8 cellular contexts compared by ENCODE assay signal in genomic region chr17:41864837-41865595, GRCh38. TPM values are rescaled to one million over a fixed set of nuclear protein-coding genes. Genes with fewer than 3 reads are reported as not detected.
DNase-seq lines count a peak whose midpoint lies in the region; ATAC-seq and TF ChIP-seq lines count a peak whose summit lies in the region.

Gene KLHL11, minus strand, starts transcription at chr17:41865423. Its CDS starts 53 bp downstream, at chr17:41865370.

- H3K79me2 ChIP-seq in DND-41 (ENCODE audit: insufficient read depth, low read length) = peaks cover 50% of the 10 kb centered on the region

- no peak within 1 kb of the TSS for H3K4me3 Mint-ChIP-seq in natural killer cell treated with Interleukin-12 subunit alpha and Interleukin-12 subunit beta and Interleukin-15 and Interleukin-18, amount 100 ng/mL, for 72 hours

- peaks cover 35% of the 10 kb centered on the region for H3K4me1 ChIP-seq in DND-41 (ENCODE audit: insufficient read depth, low read length)

- H3K9me3 Mint-ChIP-seq in natural killer cell treated with Interleukin-12 subunit alpha and Interleukin-12 subunit beta and Interleukin-15 and Interleukin-18, amount 100 ng/mL, for 72 hours = no peaks in the 10 kb centered on the region

- H3K27ac ChIP-seq in DND-41 (ENCODE audit: low read length) = peak within 1 kb of the TSS; percentile 87

- peak; percentile 90 for DNase-seq in DND-41
- DNase-seq in Kasumi-1 (lab: John Stamatoyannopoulos, UW) = peak; percentile 83 to 91
- DNase-seq in RPMI8226 = peak; percentile 93
- peak; percentile 78 to 84 for DNase-seq in activated T-helper 1 cell treated with anti-CD3 and anti-CD28 coated beads, Interleukin-2, amount 50 U/mL, for 16 hours (ENCODE audit: low read depth in 1 of 2, low spot score in 1 of 2)
- peak; percentile 89 for DNase-seq in fibroblast of pulmonary artery (ENCODE audit: low read depth)
- DNase-seq in natural killer cell treated with Interleukin-12 subunit alpha and Interleukin-12 subunit beta and Interleukin-15 and Interleukin-18, amount 100 ng/mL, for 72 hours (ENCODE audit: low spot score) = peak; percentile 89
- DNase-seq in stimulated activated naive CD8-positive, alpha-beta T cell treated with anti-CD3 and anti-CD28 coated beads, Interleukin-15, Interleukin-2, amounts not matched to agents 100 U/mL and 50 U/mL, for 24 hours = peak; percentile 90

- peak within 1 kb of the TSS in 1 of 2 donors; percentile 26 for H3K27ac Mint-ChIP-seq in natural killer cell treated with Interleukin-12 subunit alpha and Interleukin-12 subunit beta and Interleukin-15 and Interleukin-18, amount 100 ng/mL, for 72 hours

- H2AFZ ChIP-seq in DND-41 (ENCODE audit: low read depth, low read length) = peak within 1 kb of the TSS; percentile 100

- peak; percentile 94 for ATAC-seq in DND-41 (ENCODE audit: insufficient read depth, low read depth)
- ATAC-seq in GM21825 (IDR thresholded peaks at IDR 0.05; ENCODE audit: unreplicated experiment) = peak; percentile 85
- peak; percentile 98 for ATAC-seq in natural killer cell treated with Interleukin-12 subunit alpha and Interleukin-12 subunit beta and Interleukin-15 and Interleukin-18, amount 100 ng/mL, for 72 hours
- peak; percentile 90 for ATAC-seq in stimulated activated naive CD8-positive, alpha-beta T cell treated with anti-CD3 and anti-CD28 coated beads, Interleukin-15, Interleukin-2, amounts not matched to agents 100 U/mL and 50 U/mL, for 24 hours

- H3K4me2 ChIP-seq in DND-41 (ENCODE audit: insufficient read depth, low read length) = peak within 1 kb of the TSS; percentile 93

- TF ChIP-seq CTCF in DND-41 (IDR thresholded peaks at IDR 0.05; ENCODE audit: borderline replicate concordance, extremely low read depth, low read length, poor library complexity, severe bottlenecking) (no peak), fibroblast of pulmonary artery (IDR thresholded peaks at IDR 0.05; ENCODE audit: low read length, missing control alignments) (no peak)

- no peaks in the 10 kb centered on the region for H3K27me3 ChIP-seq in DND-41 (ENCODE audit: insufficient read depth, low read length, poor library complexity)

- peaks cover 36% of the 10 kb centered on the region for H4K20me1 ChIP-seq in DND-41 (ENCODE audit: insufficient read depth, low read length)

- no peaks in the 10 kb centered on the region for H3K27me3 Mint-ChIP-seq in natural killer cell treated with Interleukin-12 subunit alpha and Interleukin-12 subunit beta and Interleukin-15 and Interleukin-18, amount 100 ng/mL, for 72 hours

- H3K4me3 ChIP-seq in DND-41 (ENCODE audit: low read depth in 1 of 2, low read length in 2 of 2) = peak within 1 kb of the TSS; percentile 91 to 98
- peak within 1 kb of the TSS; percentile 91 for H3K4me3 ChIP-seq in fibroblast of pulmonary artery (replicated peaks; ENCODE audit: low read depth, low read length)

- peaks cover 36% of the 10 kb centered on the region for H3K36me3 ChIP-seq in DND-41 (ENCODE audit: insufficient read depth, low read length)

- peaks cover 10% of the 10 kb centered on the region for H3K36me3 Mint-ChIP-seq in natural killer cell treated with Interleukin-12 subunit alpha and Interleukin-12 subunit beta and Interleukin-15 and Interleukin-18, amount 100 ng/mL, for 72 hours

- H3K4me1 Mint-ChIP-seq in natural killer cell treated with Interleukin-12 subunit alpha and Interleukin-12 subunit beta and Interleukin-15 and Interleukin-18, amount 100 ng/mL, for 72 hours (ENCODE audit: low read depth in 2 of 2) = peaks cover 10 to 16% of the 10 kb centered on the region in 2 donors

- H3K9ac ChIP-seq in DND-41 (ENCODE audit: low read depth, low read length) = peak within 1 kb of the TSS; percentile 83

- no peaks in the 10 kb centered on the region for H3K9me3 ChIP-seq in DND-41 (ENCODE audit: insufficient read depth, low read length, severe bottlenecking)

RNA-seq across cellular contexts. Expression of gene KLHL11, which starts in this region (rescaled TPM):
- 10 to 100 TPM; 14.9 to 15.7 TPM for total RNA-seq in natural killer cell treated with Interleukin-12 subunit alpha and Interleukin-12 subunit beta and Interleukin-15 and Interleukin-18, amount 100 ng/mL, for 72 hours

Comparison
In these comparisons a context has a peak if more than half of its experiments do, and no peak if none do; other contexts are left out.
1. Peak in every context shown above with its lines: DNase-seq, ATAC-seq, H3K4me3 ChIP-seq and H3K27ac ChIP-seq.